In genomic region chr3:20225769-20226168, GRCh38 we compare ENCODE assay signal across 1 cellular context.
TF ChIP-seq lines count a peak whose summit lies in the region.

No MANE protein-coding gene starts in this region.

TF ChIP-seq in HCT116, 20 proteins besides CTCF, POLR2A, EP300 and RAD21 (continued from another document):
- TF ChIP-seq ZBTB33 (IDR thresholded peaks at IDR 0.05; ENCODE audit: extremely low read depth, insufficient replicate concordance, low read length) (no peak), FOSL1 (IDR thresholded peaks at IDR 0.05; ENCODE audit: low read depth) (no peak), POLR2AphosphoS5 (IDR thresholded peaks at IDR 0.05; ENCODE audit: low read depth, low read length) (no peak), ZNF274 (IDR thresholded peaks at IDR 0.05; ENCODE audit: low read depth, low read length) (no peak), SP1 (IDR thresholded peaks at IDR 0.05; ENCODE audit: low read depth) (no peak), ELF1 (IDR thresholded peaks at IDR 0.05; ENCODE audit: borderline replicate concordance, low read depth) (no peak), ATF3 (IDR thresholded peaks at IDR 0.05) (no peak), JUND (IDR thresholded peaks at IDR 0.05) (no peak), SRF (IDR thresholded peaks at IDR 0.05; ENCODE audit: low read depth) (no peak), CBX3 (IDR thresholded peaks at IDR 0.05; ENCODE audit: low read depth) (no peak), EGR1 (IDR thresholded peaks at IDR 0.05; ENCODE audit: low read depth) (no peak), EZH2phosphoT487 (IDR thresholded peaks at IDR 0.05; ENCODE audit: borderline replicate concordance) (no peak)
